Comparison of ENCODE assay signal across 1 cellular context in genomic region chr2:24809316-24810007, GRCh38.
TF ChIP-seq lines count a peak whose summit lies in the region.

No MANE protein-coding gene starts in this region.

TF ChIP-seq in GM23338, 12 proteins besides CTCF, POLR2A, EP300 and RAD21 (continued from another document):
- TF ChIP-seq ETS1 (IDR thresholded peaks at IDR 0.05), result no peak
- TF ChIP-seq JUNB (IDR thresholded peaks at IDR 0.05; ENCODE audit: unreplicated experiment), result no peak
- TF ChIP-seq EZH2 (IDR thresholded peaks at IDR 0.05; ENCODE audit: low read depth, unreplicated experiment), result no peak
- TF ChIP-seq EZH2phosphoT487 (IDR thresholded peaks at IDR 0.05; ENCODE audit: unreplicated experiment), result no peak
- TF ChIP-seq POLR2AphosphoS5 (IDR thresholded peaks at IDR 0.05; ENCODE audit: low read depth), result no peak
- no peak for TF ChIP-seq ZNF331 (CRISPR knock-in tag; IDR thresholded peaks at IDR 0.05; ENCODE audit: low read depth)
- TF ChIP-seq REST (IDR thresholded peaks at IDR 0.05; ENCODE audit: unreplicated experiment), result no peak
- TF ChIP-seq NANOG (IDR thresholded peaks at IDR 0.05; ENCODE audit: borderline replicate concordance), result no peak
